In the genomic region with DNA sequence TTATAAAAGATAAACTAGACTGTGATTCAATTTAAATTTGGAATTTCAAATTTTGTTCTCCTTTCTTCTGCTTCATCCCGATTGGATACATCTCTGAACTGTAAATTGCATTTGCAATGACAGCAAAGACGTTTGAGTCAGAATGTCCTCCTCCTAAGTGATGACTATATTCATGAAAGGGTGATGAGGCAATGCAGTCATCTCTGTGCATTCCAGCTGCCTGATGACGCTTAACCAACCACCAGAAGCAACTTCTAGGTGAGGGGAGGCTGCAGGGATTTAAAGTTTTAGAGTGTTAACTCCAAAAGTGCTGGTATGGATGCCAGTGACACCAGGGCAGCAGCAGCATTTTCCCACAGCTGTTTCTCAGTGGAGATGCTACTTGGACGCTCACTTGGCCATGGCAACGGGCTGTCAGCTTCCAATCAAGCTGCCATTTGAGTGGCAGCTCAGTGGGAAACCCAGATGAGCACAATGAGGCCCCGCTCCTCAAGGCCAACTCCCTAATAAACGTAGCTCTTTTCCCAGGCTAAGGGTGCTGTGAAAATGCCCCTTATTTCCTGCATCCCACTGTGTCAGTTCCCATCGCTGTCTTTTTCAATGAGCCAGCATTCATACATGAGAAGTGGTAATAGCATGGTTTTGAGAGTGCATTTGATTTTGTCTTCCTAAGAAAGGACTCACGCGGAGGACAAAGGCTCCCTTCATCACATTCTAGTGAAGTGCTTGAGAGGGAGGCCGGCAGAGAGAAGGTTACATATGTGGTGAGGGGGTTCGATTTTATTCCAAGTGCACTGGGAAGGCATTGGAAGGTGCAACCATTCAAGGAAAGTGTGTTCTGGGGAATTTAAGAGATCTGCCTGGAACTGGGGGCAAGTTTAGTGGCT, we compare ENCODE assay signal across 10 cellular contexts. TPM values are rescaled to one million over a fixed set of nuclear protein-coding genes. Genes with fewer than 3 reads are reported as not detected.
DNase-seq lines count a peak whose midpoint lies in the region; ATAC-seq and TF ChIP-seq lines count a peak whose summit lies in the region.
"Had no signal": no experiment of that assay in that cellular context is flagged by ENCODE, and none has a peak within 500 bp of the region (broad histone marks: within the 10 kb centered on the region; RNA-seq: fewer than 3 reads in every experiment).

No MANE protein-coding gene starts in this region.

- H3K9me3 ChIP-seq in PC-3 (ENCODE audit: low read length) (no peaks in the 10 kb centered on the region), neuronal stem cell (replicated peaks in 1 of 2; ENCODE audit: control insufficient read depth in 2 of 2, insufficient read depth in 1 of 2, low read depth in 1 of 2, low read length in 2 of 2) (no peaks in the 10 kb centered on the region), hepatocyte (ENCODE audit: low read depth) (no peaks in the 10 kb centered on the region)

- no peak for ATAC-seq in PC-3

- H3K18ac ChIP-seq in neuronal stem cell (ENCODE audit: low read length), result no peak overlapping the region

- H2BK15ac ChIP-seq in neuronal stem cell (ENCODE audit: low read length), result no peak overlapping the region

- H2AK5ac ChIP-seq in neuronal stem cell (ENCODE audit: low read depth, low read length), result no peak overlapping the region

- H2AFZ ChIP-seq in PC-3 (ENCODE audit: low read length) (no peak overlapping the region), neuronal stem cell (ENCODE audit: low read length) (peak overlapping the region; percentile 52), hepatocyte (no peak overlapping the region)

- no peak overlapping the region for H2BK120ac ChIP-seq in neuronal stem cell (ENCODE audit: low read depth, low read length)

- no peak overlapping the region for H3K14ac ChIP-seq in neuronal stem cell (ENCODE audit: low read length)

- H3K27me3 ChIP-seq in PC-3 (ENCODE audit: low read length), result peaks cover 10% of the 10 kb centered on the region
- H3K27me3 ChIP-seq in neuronal stem cell (ENCODE audit: control insufficient read depth in 3 of 3, insufficient read depth in 3 of 3, low read depth in 1 of 3, low read length in 3 of 3), result no peaks in the 10 kb centered on the region
- no peaks in the 10 kb centered on the region for H3K27me3 ChIP-seq in hepatocyte

- no peak overlapping the region for H4K8ac ChIP-seq in neuronal stem cell (ENCODE audit: low read depth, low read length)

- H3K4me2 ChIP-seq in PC-3 (ENCODE audit: low read length), result no peak overlapping the region
- H3K4me2 ChIP-seq in neuronal stem cell (ENCODE audit: insufficient read depth, low read length, poor library complexity, severe bottlenecking), result no peak overlapping the region
- no peak overlapping the region for H3K4me2 ChIP-seq in hepatocyte

- H3K9ac ChIP-seq in PC-3 (ENCODE audit: low read length), result no peak overlapping the region
- no peak overlapping the region for H3K9ac ChIP-seq in neuronal stem cell (ENCODE audit: low read depth, low read length, poor library complexity)

- intact Hi-C loops in PC-3 (cut with micrococcal nuclease), result no loop called here

- TF ChIP-seq CTCF in PC-3 (conservative IDR thresholded peaks at IDR 0.05; ENCODE audit: low read depth, low read length), result no peak
- no peak for TF ChIP-seq CTCF in hepatocyte (IDR thresholded peaks at IDR 0.05; ENCODE audit: poor library complexity)

- DNase-seq in HCEC 1CT, result peak; percentile 57
- DNase-seq in PC-3, result peak; percentile 2
- peak; percentile 19 for DNase-seq in fibroblast of gingiva (ENCODE audit: low read depth)
- DNase-seq in neuronal stem cell (ENCODE audit: low spot score), result no peak
- no peak for DNase-seq in HuH-7.5 (ENCODE audit: low spot score)
- no peak for DNase-seq in central memory CD4-positive, alpha-beta T cell
- no peak for DNase-seq in hepatocyte (ENCODE audit: low spot score)
- DNase-seq: DMS 273 treated with DMSO at 0.1 percent for 48 hours, NCI-H1105 had no signal

- no peak overlapping the region for H4K91ac ChIP-seq in neuronal stem cell (ENCODE audit: low read depth, low read length, poor library complexity)

- POLR2A ChIA-PET in PC-3 (lab: Charles Lee; ENCODE audit: unreplicated experiment), result no interaction called here

- H3K4me1 ChIP-seq in PC-3 (ENCODE audit: insufficient read depth, low read length) (peaks cover 17% of the 10 kb centered on the region), neuronal stem cell (ENCODE audit: control insufficient read depth in 2 of 2, insufficient read depth in 1 of 2, low read depth in 1 of 2, low read length in 2 of 2) (peaks cover 8 to 16% of the 10 kb centered on the region in 2 donors), hepatocyte (ENCODE audit: insufficient read depth) (no peaks in the 10 kb centered on the region)

- H2BK5ac ChIP-seq in neuronal stem cell (ENCODE audit: low read length), result no peak overlapping the region

- H3K79me1 ChIP-seq in neuronal stem cell (ENCODE audit: low read depth, low read length), result no peaks in the 10 kb centered on the region

- BruUV-seq in PC-3 (replicated peaks; lab: Mats Ljungman, UMichigan), result no TSS peak

- H4K20me1 ChIP-seq in PC-3 (ENCODE audit: low read length) (no peaks in the 10 kb centered on the region), hepatocyte (ENCODE audit: insufficient read depth, poor library complexity, severe bottlenecking) (no peaks in the 10 kb centered on the region)

- no peak overlapping the region for H3K23ac ChIP-seq in neuronal stem cell (ENCODE audit: low read depth, low read length, poor library complexity)

- H2BK12ac ChIP-seq in neuronal stem cell (ENCODE audit: low read length), result no peak overlapping the region

- no peak overlapping the region for H3K27ac ChIP-seq in PC-3 (ENCODE audit: low read length)
- no peak overlapping the region for H3K27ac ChIP-seq in neuronal stem cell (replicated peaks; ENCODE audit: low read length)
- no peak overlapping the region for H3K27ac ChIP-seq in hepatocyte

- no peak overlapping the region for H3K4ac ChIP-seq in neuronal stem cell (ENCODE audit: low read length)

- WGBS in neuronal stem cell (ENCODE audit: extremely low coverage in 2 of 2, insufficient read length in 2 of 2, insufficient replicate concordance in 1 of 2), 2 donors, result no CpG with 5 or more reads among the region's 12 CpGs
- 65% methylated on average over 12 of the region's 12 CpGs for WGBS in hepatocyte (ENCODE audit: low lambda C conversion rate, missing lambda C conversion rate)

- no peak overlapping the region for H3K4me3 ChIP-seq in PC-3 (ENCODE audit: low read length)
- H3K4me3 ChIP-seq in neuronal stem cell (ENCODE audit: low read length in 2 of 2), result no peak overlapping the region
- H3K4me3 ChIP-seq in hepatocyte, result no peak overlapping the region

- H3K36me3 ChIP-seq in PC-3 (ENCODE audit: low read depth, low read length) (no peaks in the 10 kb centered on the region), neuronal stem cell (replicated peaks in 1 of 2; ENCODE audit: control insufficient read depth in 2 of 2, insufficient read depth in 2 of 2, low read length in 2 of 2) (no peaks in the 10 kb centered on the region), hepatocyte (replicated peaks; ENCODE audit: insufficient read depth, low read depth) (no peaks in the 10 kb centered on the region)

- H3K9me2 ChIP-seq in PC-3 (replicated peaks; ENCODE audit: low read length) (no peaks in the 10 kb centered on the region), hepatocyte (replicated peaks; ENCODE audit: insufficient read depth) (no peaks in the 10 kb centered on the region)

- CTCF ChIA-PET in PC-3 (lab: Charles Lee), result no interaction called here

- no peaks in the 10 kb centered on the region for H3K79me2 ChIP-seq in PC-3 (ENCODE audit: low read length)
- no peaks in the 10 kb centered on the region for H3K79me2 ChIP-seq in hepatocyte

- no peaks in the 10 kb centered on the region for H3F3A ChIP-seq in PC-3 (ENCODE audit: low read length, unreplicated experiment)

RNA-seq across cellular contexts. Expression of a gene that starts 45.2 kb away (rescaled TPM):
- total RNA-seq in PC-3 (2014; rRNA removed) (not detected in 2 replicates), hepatocyte (0.23 and 0.24 TPM in 2 replicates)
- polyA plus RNA-seq in neuronal stem cell (2013, experiment 1 of 2), result 0.35 TPM
- polyA plus RNA-seq in neuronal stem cell (2013, experiment 2 of 2), result 0.32 TPM
- 0.02 and 0.18 TPM in 2 replicates for polyA plus RNA-seq in hepatocyte
- total RNA-seq: activated CD8-positive, alpha-beta memory T cell treated with anti-CD3 and anti-CD28 coated beads for 36 hours had no signal

Comparison
In these comparisons a context has a peak if more than half of its experiments do, and no peak if none do; other contexts are left out.
1. DNase-seq: peak in HCEC 1CT (single experiment), PC-3 (single experiment) and fibroblast of gingiva (single experiment); none in neuronal stem cell (single experiment), HuH-7.5 (single experiment), central memory CD4-positive, alpha-beta T cell (single experiment) and hepatocyte (single experiment).